In the genomic region with DNA sequence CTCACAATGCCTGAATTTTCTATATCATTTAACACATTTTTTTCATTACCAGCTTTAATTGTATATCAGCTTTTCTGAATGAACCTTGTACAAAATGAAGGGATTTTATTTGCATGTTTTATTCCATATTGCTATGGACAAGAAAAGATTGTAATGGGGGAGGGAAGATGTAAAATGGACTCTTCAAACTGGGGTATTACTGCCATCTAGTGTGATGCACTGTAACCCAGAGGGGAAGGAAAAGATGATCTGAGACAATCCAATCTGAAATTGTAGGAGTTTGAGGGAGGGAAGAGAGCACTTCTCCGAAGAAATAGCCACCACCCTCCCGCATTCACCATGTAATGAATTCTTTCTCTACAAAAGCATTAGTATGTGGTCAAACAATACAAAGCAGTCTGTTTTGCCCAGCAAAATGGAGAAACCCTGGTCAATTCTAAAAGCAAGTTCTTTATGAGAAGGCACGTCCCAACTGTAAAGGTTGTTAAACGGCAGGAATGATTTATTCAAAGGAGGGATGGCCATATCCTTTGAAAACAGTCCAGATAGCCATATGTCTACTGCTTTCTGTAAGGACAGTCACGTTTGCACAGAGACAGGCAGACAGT, we compare ENCODE assay signal across 9 cellular contexts.
DNase-seq lines count a peak whose midpoint lies in the region; ATAC-seq and TF ChIP-seq lines count a peak whose summit lies in the region.
"Had no signal": no experiment of that assay in that cellular context is flagged by ENCODE, and none has a peak within 500 bp of the region (broad histone marks: within the 10 kb centered on the region; RNA-seq: fewer than 3 reads in every experiment).

No MANE protein-coding gene starts in this region.

- DNase-seq in EH (ENCODE audit: low read depth), result peak; percentile 63
- DNase-seq in NCI-H2196 (lab: John Stamatoyannopoulos, UW; ENCODE audit: unreplicated experiment), result peak; percentile 68
- peak; percentile 34 for DNase-seq in mammary epithelial cell
- peak; percentile 84 for DNase-seq in left kidney (ENCODE audit: low read depth, low spot score)
- no peak for DNase-seq in activated T-cell treated with anti-CD3 and anti-CD28 coated beads, Interleukin-2, amount 50 U/mL, for 4 hours
- no peak for DNase-seq in CD8-positive, alpha-beta memory T cell
- DNase-seq in NCI-H774 (lab: John Stamatoyannopoulos, UW), result no peak

- H3K4me3 Mint-ChIP-seq in activated T-cell treated with anti-CD3 and anti-CD28 coated beads, Interleukin-2, amount 50 U/mL, for 4 hours, result no peak overlapping the region
- no peak overlapping the region for H3K4me3 Mint-ChIP-seq in CD8-positive, alpha-beta memory T cell
- H3K4me3 Mint-ChIP-seq: central memory CD8-positive, alpha-beta T cell had no signal

- WGBS in mammary epithelial cell (ENCODE audit: low coverage, missing lambda C conversion rate), result 39% methylated on average over 5 of the region's 5 CpGs

- H3K9me3 Mint-ChIP-seq in activated T-cell treated with anti-CD3 and anti-CD28 coated beads, Interleukin-2, amount 50 U/mL, for 4 hours, result peaks cover 3% of the 10 kb centered on the region
- H3K9me3 Mint-ChIP-seq in CD8-positive, alpha-beta memory T cell, result peaks cover under 1 to 8% (median 3%) of the 10 kb centered on the region in 5 donors

- TF ChIP-seq CTCF in mammary epithelial cell (conservative IDR thresholded peaks at IDR 0.05 in 1 of 2, IDR thresholded peaks at IDR 0.05 in 1 of 2; ENCODE audit: extremely low read depth in 1 of 2, insufficient read depth in 1 of 2, low read depth in 1 of 2, low read length in 2 of 2), result peak; percentile 31 to 55

- H3K27me3 Mint-ChIP-seq in activated T-cell treated with anti-CD3 and anti-CD28 coated beads, Interleukin-2, amount 50 U/mL, for 4 hours (ENCODE audit: low read depth), result no peaks in the 10 kb centered on the region
- H3K27me3 Mint-ChIP-seq in CD8-positive, alpha-beta memory T cell, result no peaks in the 10 kb centered on the region
- H3K27me3 Mint-ChIP-seq: central memory CD8-positive, alpha-beta T cell had no signal

- H3K4me1 ChIP-seq in mammary epithelial cell (ENCODE audit: insufficient read depth, low read length), result no peaks in the 10 kb centered on the region
- H3K4me1 ChIP-seq in CD8-positive, alpha-beta memory T cell (ENCODE audit: insufficient read depth, low read length), result no peaks in the 10 kb centered on the region

- no peak overlapping the region for H3K27ac ChIP-seq in mammary epithelial cell (ENCODE audit: insufficient read depth, low read depth, low read length)
- H3K27ac ChIP-seq in CD8-positive, alpha-beta memory T cell (ENCODE audit: low read depth, low read length), result no peak overlapping the region

- H3K36me3 Mint-ChIP-seq in activated T-cell treated with anti-CD3 and anti-CD28 coated beads, Interleukin-2, amount 50 U/mL, for 4 hours (ENCODE audit: insufficient read depth), result no peaks in the 10 kb centered on the region
- H3K36me3 Mint-ChIP-seq in CD8-positive, alpha-beta memory T cell, result no peaks in the 10 kb centered on the region

- H3K4me2 ChIP-seq in mammary epithelial cell (ENCODE audit: insufficient read depth, low read depth, low read length), result no peak overlapping the region

- in situ Hi-C loops in mammary epithelial cell (cut with MboI; ENCODE audit: low sequenced_read_pairs in 2 of 2), result no loop called here

- BruUV-seq in mammary epithelial cell (replicated peaks; lab: Mats Ljungman, UMichigan), result no TSS peak

- no peak overlapping the region for H3K4me3 ChIP-seq in mammary epithelial cell (replicated peaks in 1 of 3; ENCODE audit: insufficient read depth in 1 of 3, low read depth in 2 of 3, low read length in 3 of 3)
- no peak overlapping the region for H3K4me3 ChIP-seq in CD8-positive, alpha-beta memory T cell (ENCODE audit: low read length)

- H3K9me3 ChIP-seq in mammary epithelial cell (replicated peaks; ENCODE audit: insufficient read depth, low read length), result no peaks in the 10 kb centered on the region
- no peaks in the 10 kb centered on the region for H3K9me3 ChIP-seq in CD8-positive, alpha-beta memory T cell (ENCODE audit: low read length)

- no peaks in the 10 kb centered on the region for H3K4me1 Mint-ChIP-seq in activated T-cell treated with anti-CD3 and anti-CD28 coated beads, Interleukin-2, amount 50 U/mL, for 4 hours (ENCODE audit: low read depth)
- no peaks in the 10 kb centered on the region for H3K4me1 Mint-ChIP-seq in CD8-positive, alpha-beta memory T cell
- H3K4me1 Mint-ChIP-seq: central memory CD8-positive, alpha-beta T cell had no signal

- no peaks in the 10 kb centered on the region for H3K27me3 ChIP-seq in mammary epithelial cell (ENCODE audit: insufficient read depth, low read length)
- no peaks in the 10 kb centered on the region for H3K27me3 ChIP-seq in CD8-positive, alpha-beta memory T cell (ENCODE audit: insufficient read depth, low read length, poor library complexity, severe bottlenecking)

- H2AFZ ChIP-seq in mammary epithelial cell (ENCODE audit: low read depth, low read length), result no peak overlapping the region

- dilution Hi-C loops in mammary epithelial cell (cut with HindIII; ENCODE audit: low sequenced_read_pairs), result no loop called here

- no peaks in the 10 kb centered on the region for H3K36me3 ChIP-seq in mammary epithelial cell (ENCODE audit: insufficient read depth, low read length)
- H3K36me3 ChIP-seq in CD8-positive, alpha-beta memory T cell (ENCODE audit: insufficient read depth, low read length), result no peaks in the 10 kb centered on the region

- intact Hi-C loops in mammary epithelial cell (cut with micrococcal nuclease), result loop anchor here (10.0 kb wide), 1 partner anchor 1852 kb away; a partner anchor contains a TSS

- no peak for ATAC-seq in activated T-cell treated with anti-CD3 and anti-CD28 coated beads, Interleukin-2, amount 50 U/mL, for 4 hours
- ATAC-seq in GM18502 (IDR thresholded peaks at IDR 0.05; ENCODE audit: poor library complexity, unreplicated experiment), result no peak

- no peak overlapping the region for H3K9ac ChIP-seq in mammary epithelial cell (ENCODE audit: insufficient read depth, low read length)

- no peaks in the 10 kb centered on the region for H4K20me1 ChIP-seq in mammary epithelial cell (ENCODE audit: insufficient read depth, low read length)

- H3K27ac Mint-ChIP-seq in CD8-positive, alpha-beta memory T cell, result no peak overlapping the region

- CTCF ChIA-PET in mammary epithelial cell (lab: Charles Lee; ENCODE audit: low non-redundant PET), result no interaction called here
- CTCF ChIA-PET in CD8-positive, alpha-beta memory T cell (lab: Charles Lee), result no interaction called here

- POLR2A ChIA-PET in CD8-positive, alpha-beta memory T cell (lab: Charles Lee), result no interaction called here

- H3K79me2 ChIP-seq in mammary epithelial cell (ENCODE audit: insufficient read depth, low read length), result no peaks in the 10 kb centered on the region

Comparison
In these comparisons a context has a peak if more than half of its experiments do, and no peak if none do; other contexts are left out.
1. DNase-seq: peak in EH (single experiment), NCI-H2196 (single experiment), mammary epithelial cell (single experiment) and left kidney (single experiment); none in activated T-cell treated with anti-CD3 and anti-CD28 coated beads, Interleukin-2, amount 50 U/mL, for 4 hours (single experiment), CD8-positive, alpha-beta memory T cell (0 of 5) and NCI-H774 (single experiment).